Comparison of ENCODE assay signal across 1 cellular context in genomic region chr1:19313961-19314882, GRCh38.
TF ChIP-seq lines count a peak whose summit lies in the region.

No MANE protein-coding gene starts in this region.

TF ChIP-seq in GM12878, 131 proteins besides CTCF, POLR2A, EP300 and RAD21 (continued from another document):
- TF ChIP-seq CUX1 (IDR thresholded peaks at IDR 0.05; ENCODE audit: insufficient replicate concordance, low read depth, low read length) = no peak
- TF ChIP-seq SPI1 (IDR thresholded peaks at IDR 0.05; ENCODE audit: borderline replicate concordance, insufficient read depth, low read depth, low read length) = peak; percentile 86
- TF ChIP-seq CREB1 (IDR thresholded peaks at IDR 0.05; ENCODE audit: low read depth) = no peak
- TF ChIP-seq JUNB (IDR thresholded peaks at IDR 0.05) = no peak
- no peak for TF ChIP-seq ATF3 (IDR thresholded peaks at IDR 0.05; ENCODE audit: borderline replicate concordance, extremely low read depth, low read depth, low read length)
- TF ChIP-seq, protein P1, sequence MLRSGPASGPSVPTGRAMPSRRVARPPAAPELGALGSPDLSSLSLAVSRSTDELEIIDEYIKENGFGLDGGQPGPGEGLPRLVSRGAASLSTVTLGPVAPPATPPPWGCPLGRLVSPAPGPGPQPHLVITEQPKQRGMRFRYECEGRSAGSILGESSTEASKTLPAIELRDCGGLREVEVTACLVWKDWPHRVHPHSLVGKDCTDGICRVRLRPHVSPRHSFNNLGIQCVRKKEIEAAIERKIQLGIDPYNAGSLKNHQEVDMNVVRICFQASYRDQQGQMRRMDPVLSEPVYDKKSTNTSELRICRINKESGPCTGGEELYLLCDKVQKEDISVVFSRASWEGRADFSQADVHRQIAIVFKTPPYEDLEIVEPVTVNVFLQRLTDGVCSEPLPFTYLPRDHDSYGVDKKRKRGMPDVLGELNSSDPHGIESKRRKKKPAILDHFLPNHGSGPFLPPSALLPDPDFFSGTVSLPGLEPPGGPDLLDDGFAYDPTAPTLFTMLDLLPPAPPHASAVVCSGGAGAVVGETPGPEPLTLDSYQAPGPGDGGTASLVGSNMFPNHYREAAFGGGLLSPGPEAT (IDR thresholded peaks at IDR 0.05; ENCODE audit: low read depth) = no peak
- no peak for TF ChIP-seq KAT2A (conservative IDR thresholded peaks at IDR 0.05; ENCODE audit: control insufficient read depth, low read depth, low read length)
- TF ChIP-seq HDAC2 (IDR thresholded peaks at IDR 0.05) = no peak
- no peak for TF ChIP-seq STAT1 (conservative IDR thresholded peaks at IDR 0.05)
- TF ChIP-seq, protein P2, sequence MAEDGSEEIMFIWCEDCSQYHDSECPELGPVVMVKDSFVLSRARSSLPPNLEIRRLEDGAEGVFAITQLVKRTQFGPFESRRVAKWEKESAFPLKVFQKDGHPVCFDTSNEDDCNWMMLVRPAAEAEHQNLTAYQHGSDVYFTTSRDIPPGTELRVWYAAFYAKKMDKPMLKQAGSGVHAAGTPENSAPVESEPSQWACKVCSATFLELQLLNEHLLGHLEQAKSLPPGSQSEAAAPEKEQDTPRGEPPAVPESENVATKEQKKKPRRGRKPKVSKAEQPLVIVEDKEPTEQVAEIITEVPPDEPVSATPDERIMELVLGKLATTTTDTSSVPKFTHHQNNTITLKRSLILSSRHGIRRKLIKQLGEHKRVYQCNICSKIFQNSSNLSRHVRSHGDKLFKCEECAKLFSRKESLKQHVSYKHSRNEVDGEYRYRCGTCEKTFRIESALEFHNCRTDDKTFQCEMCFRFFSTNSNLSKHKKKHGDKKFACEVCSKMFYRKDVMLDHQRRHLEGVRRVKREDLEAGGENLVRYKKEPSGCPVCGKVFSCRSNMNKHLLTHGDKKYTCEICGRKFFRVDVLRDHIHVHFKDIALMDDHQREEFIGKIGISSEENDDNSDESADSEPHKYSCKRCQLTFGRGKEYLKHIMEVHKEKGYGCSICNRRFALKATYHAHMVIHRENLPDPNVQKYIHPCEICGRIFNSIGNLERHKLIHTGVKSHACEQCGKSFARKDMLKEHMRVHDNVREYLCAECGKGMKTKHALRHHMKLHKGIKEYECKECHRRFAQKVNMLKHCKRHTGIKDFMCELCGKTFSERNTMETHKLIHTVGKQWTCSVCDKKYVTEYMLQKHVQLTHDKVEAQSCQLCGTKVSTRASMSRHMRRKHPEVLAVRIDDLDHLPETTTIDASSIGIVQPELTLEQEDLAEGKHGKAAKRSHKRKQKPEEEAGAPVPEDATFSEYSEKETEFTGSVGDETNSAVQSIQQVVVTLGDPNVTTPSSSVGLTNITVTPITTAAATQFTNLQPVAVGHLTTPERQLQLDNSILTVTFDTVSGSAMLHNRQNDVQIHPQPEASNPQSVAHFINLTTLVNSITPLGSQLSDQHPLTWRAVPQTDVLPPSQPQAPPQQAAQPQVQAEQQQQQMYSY (CRISPR knock-in tag; IDR thresholded peaks at IDR 0.05) = no peak
- TF ChIP-seq SMARCA5 (IDR thresholded peaks at IDR 0.05) = no peak
TF ChIP-seq in GM12878: peak in this region for 10.
